8 cellular contexts compared by ENCODE assay signal in genomic region chr20:8163543-8163942, GRCh38.
"Had no signal": no experiment of that assay in that cellular context is flagged by ENCODE, and none has a peak within 500 bp of the region (broad histone marks: within the 10 kb centered on the region; RNA-seq: fewer than 3 reads in every experiment).

No MANE protein-coding gene starts in this region.

- DNase-seq: IMR-90, KBM-7, KG1 had no signal

- FAIRE-seq: HepG2, HTR-8/SVneo, K562 had no signal

- ATAC-seq: HepG2, K562 had no signal

- H3K27ac ChIP-seq: HL-60, KMS-11 had no signal

- H3K4me3 ChIP-seq: K562 had no signal
